ENCODE assay signal across 9 cellular contexts in genomic region chr3:53109190-53109589, GRCh38. TPM values are rescaled to one million over a fixed set of nuclear protein-coding genes. Genes with fewer than 3 reads are reported as not detected.
DNase-seq lines count a peak whose midpoint lies in the region; ATAC-seq and TF ChIP-seq lines count a peak whose summit lies in the region.
"Had no signal": no experiment of that assay in that cellular context is flagged by ENCODE, and none has a peak within 500 bp of the region (broad histone marks: within the 10 kb centered on the region; RNA-seq: fewer than 3 reads in every experiment).

No MANE protein-coding gene starts in this region.

- H3K27me3 Mint-ChIP-seq in activated CD4-positive, alpha-beta memory T cell treated with anti-CD3 and anti-CD28 coated beads for 36 hours = no peaks in the 10 kb centered on the region
- H3K27me3 Mint-ChIP-seq: CD8-positive, alpha-beta memory T cell had no signal

- H3K4me3 ChIP-seq in fibroblast of the aortic adventitia (ENCODE audit: low read depth, low read length) (no peak overlapping the region), upper lobe of right lung (no peak overlapping the region)

- H3K36me3 ChIP-seq in upper lobe of right lung = peaks cover 41% of the 10 kb centered on the region

- no peaks in the 10 kb centered on the region for H3K9me3 ChIP-seq in upper lobe of right lung

- intact Hi-C loops in activated CD4-positive, alpha-beta memory T cell treated with anti-CD3 and anti-CD28 coated beads for 36 hours (cut with micrococcal nuclease) = loop anchor here (1.0 to 10.0 kb wide), 2 partner anchors 21 to 786 kb away; partner anchors contain the start of genes RFT1 and SELENOK
- intact Hi-C loops in upper lobe of right lung (cut with DNase I) = no loop called here

- H3K36me3 Mint-ChIP-seq in activated CD4-positive, alpha-beta memory T cell treated with anti-CD3 and anti-CD28 coated beads for 36 hours = peaks cover 34% of the 10 kb centered on the region

- peak overlapping the region; percentile 85 for H3K27ac Mint-ChIP-seq in activated CD4-positive, alpha-beta memory T cell treated with anti-CD3 and anti-CD28 coated beads for 36 hours

- POLR2A ChIA-PET in activated CD4-positive, alpha-beta memory T cell treated with anti-CD3 and anti-CD28 coated beads for 36 hours (lab: Charles Lee) = interaction anchor here (0.6 kb wide), 1 partner anchor 617 kb away, joined by 3 read pairs; no protein-coding TSS in a partner anchor
- POLR2A ChIA-PET in HEK293T (lab: Yijun Ruan, JAX) = no interaction called here

- H3K4me1 ChIP-seq in upper lobe of right lung = peaks cover 7% of the 10 kb centered on the region

- peaks cover 36% of the 10 kb centered on the region for H3K4me1 Mint-ChIP-seq in activated CD4-positive, alpha-beta memory T cell treated with anti-CD3 and anti-CD28 coated beads for 36 hours (ENCODE audit: low read depth)

- H3K27ac ChIP-seq in upper lobe of right lung = peak overlapping the region; percentile 21

- no peak overlapping the region for H3K4me3 Mint-ChIP-seq in activated CD4-positive, alpha-beta memory T cell treated with anti-CD3 and anti-CD28 coated beads for 36 hours
- H3K4me3 Mint-ChIP-seq: CD8-positive, alpha-beta memory T cell had no signal

- H3K27me3 ChIP-seq in upper lobe of right lung = no peaks in the 10 kb centered on the region

- ATAC-seq in upper lobe of right lung = no peak
- ATAC-seq in GM19397 (IDR thresholded peaks at IDR 0.05; ENCODE audit: unreplicated experiment) = no peak

- DNase-seq in stimulated activated CD4-positive, alpha-beta T cell treated with anti-CD3 and anti-CD28 coated beads, Interleukin-15, amount 100 ng/mL, for 24 hours = peak; percentile 23
- DNase-seq in stimulated activated CD4-positive, alpha-beta T cell treated with anti-CD3 and anti-CD28 coated beads, Interleukin-2, amount 100 ng/mL, for 24 hours = no peak
- peak; percentile 66 for DNase-seq in activated CD4-positive, alpha-beta memory T cell treated with anti-CD3 and anti-CD28 coated beads for 36 hours
- DNase-seq in fibroblast of the aortic adventitia (ENCODE audit: low read depth) = peak; percentile 63
- DNase-seq in upper lobe of right lung = no peak
- DNase-seq in HEK293T (ENCODE audit: extremely low spot score) = no peak
- DNase-seq in effector CD4-positive, alpha-beta T cell = no peak
- DNase-seq: CD8-positive, alpha-beta memory T cell had no signal

- CTCF ChIA-PET in activated CD4-positive, alpha-beta memory T cell treated with anti-CD3 and anti-CD28 coated beads for 36 hours (lab: Charles Lee) = interaction anchor here (0.7 to 6.2 kb wide), 7 partner anchors 10 to 91 kb away, joined by 3 to 93 read pairs (median 4); no protein-coding TSS in a partner anchor
- CTCF ChIA-PET in HEK293T (lab: Yijun Ruan, JAX) = interaction anchor here (0.7 to 2.2 kb wide), 3 partner anchors 23 to 87 kb away, joined by 3 to 7 read pairs (median 3); no protein-coding TSS in a partner anchor

- no peaks in the 10 kb centered on the region for H3K9me3 Mint-ChIP-seq in activated CD4-positive, alpha-beta memory T cell treated with anti-CD3 and anti-CD28 coated beads for 36 hours
- H3K9me3 Mint-ChIP-seq: CD8-positive, alpha-beta memory T cell had no signal

- TF ChIP-seq CTCF in fibroblast of the aortic adventitia (IDR thresholded peaks at IDR 0.05; ENCODE audit: insufficient read depth, low read length) (no peak), upper lobe of right lung (IDR thresholded peaks at IDR 0.05) (no peak)

TF ChIP-seq in HEK293T, 16 proteins besides CTCF, POLR2A, EP300 and RAD21:
- TF ChIP-seq BHLHE40 (IDR thresholded peaks at IDR 0.05; ENCODE audit: borderline replicate concordance) (no peak), HDGF (IDR thresholded peaks at IDR 0.05; ENCODE audit: borderline replicate concordance) (no peak), CTBP1 (IDR thresholded peaks at IDR 0.05; ENCODE audit: borderline replicate concordance) (no peak), SUZ12 (IDR thresholded peaks at IDR 0.05) (no peak), PKNOX1 (IDR thresholded peaks at IDR 0.05) (no peak), SP1 (IDR thresholded peaks at IDR 0.05) (no peak), LEF1 (IDR thresholded peaks at IDR 0.05; ENCODE audit: borderline replicate concordance) (no peak), ELF4 (IDR thresholded peaks at IDR 0.05) (no peak), FOXA1 (IDR thresholded peaks at IDR 0.05) (no peak), ARNT (IDR thresholded peaks at IDR 0.05) (no peak)
TF ChIP-seq in HEK293T: peak in this region for 0.

RNA-seq across cellular contexts. Expression of gene RFT1, which starts 21.0 kb away (rescaled TPM):
- 10 to 100 TPM; 35.0 to 38.2 TPM for total RNA-seq in activated CD4-positive, alpha-beta memory T cell treated with anti-CD3 and anti-CD28 coated beads for 36 hours
- 13.9 and 15.4 TPM in 2 replicates for total RNA-seq in fibroblast of the aortic adventitia (ENCODE audit: low replicate concordance)
- total RNA-seq in upper lobe of right lung = 20.6 TPM

RNA-seq across cellular contexts. Expression of gene PRKCD, which starts 51.8 kb away (rescaled TPM):
- total RNA-seq in activated CD4-positive, alpha-beta memory T cell treated with anti-CD3 and anti-CD28 coated beads for 36 hours = 10 to 100 TPM; 23.8 to 25.9 TPM
- 1.6 and 2.9 TPM in 2 replicates for total RNA-seq in fibroblast of the aortic adventitia (ENCODE audit: low replicate concordance)
- total RNA-seq in upper lobe of right lung = 78.4 TPM

Comparison
In these comparisons a context has a peak if more than half of its experiments do, and no peak if none do; other contexts are left out.
1. DNase-seq: peak in stimulated activated CD4-positive, alpha-beta T cell treated with anti-CD3 and anti-CD28 coated beads, Interleukin-15, amount 100 ng/mL, for 24 hours (single experiment), activated CD4-positive, alpha-beta memory T cell treated with anti-CD3 and anti-CD28 coated beads for 36 hours (single experiment) and fibroblast of the aortic adventitia (single experiment); none in stimulated activated CD4-positive, alpha-beta T cell treated with anti-CD3 and anti-CD28 coated beads, Interleukin-2, amount 100 ng/mL, for 24 hours (0 of 2), upper lobe of right lung (single experiment), HEK293T (single experiment) and effector CD4-positive, alpha-beta T cell (single experiment).